In the genomic region with DNA sequence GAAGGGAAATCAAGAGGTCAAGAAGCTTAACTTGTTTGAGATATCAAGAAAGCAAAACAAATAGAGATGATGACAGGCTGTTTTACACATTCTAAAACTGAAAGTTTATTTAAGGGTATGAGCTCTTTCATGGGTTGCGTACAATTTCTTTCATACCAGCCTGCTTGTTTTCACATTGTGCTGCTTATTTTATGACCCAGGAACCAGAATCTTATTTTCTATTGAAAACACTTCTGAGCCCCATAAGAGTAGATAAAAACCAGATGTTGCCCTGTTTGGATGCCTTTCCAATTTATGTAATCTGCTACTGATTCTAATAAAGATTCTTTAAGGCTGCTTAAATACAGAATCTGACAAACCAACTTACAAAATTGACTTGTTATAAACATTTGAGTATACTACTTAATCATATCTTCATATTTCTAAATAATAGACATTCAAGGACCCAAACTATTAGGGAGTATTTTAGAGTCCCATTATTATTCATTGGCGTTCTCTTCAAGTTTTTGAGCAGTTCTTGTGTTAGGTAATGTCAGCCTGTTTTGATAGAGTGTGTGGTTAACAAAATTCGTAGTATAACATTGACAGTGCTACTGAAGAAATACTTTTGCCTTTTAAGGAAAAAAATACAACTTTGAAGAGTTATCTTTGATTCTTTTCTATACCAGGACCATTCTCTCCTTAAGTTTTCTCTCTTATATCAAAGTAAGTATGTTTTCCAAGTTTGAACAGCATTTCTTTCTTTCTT, we compare ENCODE assay signal across 9 cellular contexts.
DNase-seq lines count a peak whose midpoint lies in the region; ATAC-seq and TF ChIP-seq lines count a peak whose summit lies in the region.
"Had no signal": no experiment of that assay in that cellular context is flagged by ENCODE, and none has a peak within 500 bp of the region (broad histone marks: within the 10 kb centered on the region; RNA-seq: fewer than 3 reads in every experiment).

No MANE protein-coding gene starts in this region.

- H3K27ac ChIP-seq in Panc1 (ENCODE audit: low read length) (no peak overlapping the region), left lung (peak overlapping the region; percentile 28 to 29)
- H3K27ac ChIP-seq in CD4-positive, alpha-beta memory T cell (ENCODE audit: low read depth, low read length) = no peak overlapping the region

- no peak overlapping the region for H3K4me3 Mint-ChIP-seq in CD4-positive, alpha-beta memory T cell
- H3K4me3 Mint-ChIP-seq: B cell had no signal

- ATAC-seq in GM21619 (IDR thresholded peaks at IDR 0.05; ENCODE audit: unreplicated experiment) = peak; percentile 69
- ATAC-seq in Panc1 = no peak
- ATAC-seq in left lung = peak; percentile 81

- CTCF ChIA-PET in BJ (lab: Yijun Ruan, JAX) (interaction anchor here (0.6 kb wide), 1 partner anchor 73 kb away, joined by 3 read pairs; no protein-coding TSS in a partner anchor), Panc1 (lab: Charles Lee) (no interaction called here)
- CTCF ChIA-PET in CD4-positive, alpha-beta memory T cell (lab: Charles Lee; ENCODE audit: partially characterized antibody) = no interaction called here

- H3K4me3 ChIP-seq in BJ (ENCODE audit: low read depth, low read length) = no peak overlapping the region
- H3K4me3 ChIP-seq in Panc1 (ENCODE audit: low read depth in 2 of 2, low read length in 2 of 2) = no peak overlapping the region
- H3K4me3 ChIP-seq in left lung = no peak overlapping the region
- H3K4me3 ChIP-seq in CD4-positive, alpha-beta memory T cell (ENCODE audit: low read length in 2 of 2) = no peak overlapping the region

- peaks cover 7 to 37% of the 10 kb centered on the region in 2 donors for H3K36me3 Mint-ChIP-seq in CD4-positive, alpha-beta memory T cell

- BruUV-seq in Panc1 (replicated peaks; lab: Mats Ljungman, UMichigan) = TSS peak; percentile 37

- H3K9me3 ChIP-seq in Panc1 (ENCODE audit: control insufficient read depth, insufficient read depth, low read depth, low read length) (no peaks in the 10 kb centered on the region), left lung (no peaks in the 10 kb centered on the region)
- no peaks in the 10 kb centered on the region for H3K9me3 ChIP-seq in CD4-positive, alpha-beta memory T cell (ENCODE audit: control insufficient read depth in 1 of 2, low read length in 2 of 2)

- POLR2A ChIA-PET in BJ (lab: Charles Lee) = no interaction called here
- POLR2A ChIA-PET in Panc1 (lab: Charles Lee) = interaction anchor here (0.6 to 0.7 kb wide), 2 partner anchors 35 to 94 kb away, joined by 3 to 6 read pairs; no protein-coding TSS in a partner anchor
- POLR2A ChIA-PET in CD4-positive, alpha-beta memory T cell (lab: Charles Lee; ENCODE audit: partially characterized antibody) = no interaction called here

- H3K27ac Mint-ChIP-seq in CD4-positive, alpha-beta memory T cell = no peak overlapping the region
- H3K27ac Mint-ChIP-seq: B cell had no signal

- in situ Hi-C loops in Panc1 (cut with HindIII; ENCODE audit: low pct_unique_long_range_greater_than_20kb, low sequenced_read_pairs) = no loop called here

- H3K4me1 ChIP-seq in Panc1 (ENCODE audit: control insufficient read depth, insufficient read depth, low read length) = no peaks in the 10 kb centered on the region
- H3K4me1 ChIP-seq in left lung = peaks cover 9 to 28% of the 10 kb centered on the region in 2 donors
- no peaks in the 10 kb centered on the region for H3K4me1 ChIP-seq in CD4-positive, alpha-beta memory T cell (ENCODE audit: insufficient read depth, low read length)

- H3K27me3 Mint-ChIP-seq in CD4-positive, alpha-beta memory T cell = no peaks in the 10 kb centered on the region
- H3K27me3 Mint-ChIP-seq: B cell had no signal

- no peak for TF ChIP-seq CTCF in BJ (IDR thresholded peaks at IDR 0.05; ENCODE audit: insufficient read depth, low read depth, low read length)
- TF ChIP-seq CTCF in Panc1 (IDR thresholded peaks at IDR 0.05) = no peak
- no peak for TF ChIP-seq CTCF in left lung (IDR thresholded peaks at IDR 0.05)

- H3K9me3 Mint-ChIP-seq in CD4-positive, alpha-beta memory T cell = no peaks in the 10 kb centered on the region

- peak; percentile 61 for DNase-seq in BJ (ENCODE audit: low read depth)
- DNase-seq in Panc1 (ENCODE audit: low read depth, low spot score) = no peak
- no peak for DNase-seq in left lung
- no peak for DNase-seq in hippocampal formation (lab: John Stamatoyannopoulos, UW)
- DNase-seq in pons (ENCODE audit: low spot score) = no peak
- no peak for DNase-seq in CD4-positive, alpha-beta memory T cell
- DNase-seq in DMS153 (lab: John Stamatoyannopoulos, UW) = no peak

- H3K27me3 ChIP-seq in BJ (ENCODE audit: control insufficient read depth, insufficient read depth, low read length) (no peaks in the 10 kb centered on the region), Panc1 (ENCODE audit: control insufficient read depth, insufficient read depth, low read length) (no peaks in the 10 kb centered on the region), left lung (no peaks in the 10 kb centered on the region)
- H3K27me3 ChIP-seq in CD4-positive, alpha-beta memory T cell (ENCODE audit: insufficient read depth, low read length) = no peaks in the 10 kb centered on the region

- intact Hi-C loops in Panc1 (cut with micrococcal nuclease; ENCODE audit: unreplicated experiment) = no loop called here
- intact Hi-C loops in left lung (cut with DNase I) = no loop called here
- intact Hi-C loops in CD4-positive, alpha-beta memory T cell (cut with micrococcal nuclease) = no loop called here

- H3K36me3 ChIP-seq in BJ (ENCODE audit: control insufficient read depth, insufficient read depth, low read length) (no peaks in the 10 kb centered on the region), Panc1 (ENCODE audit: control insufficient read depth, insufficient read depth, low read length) (no peaks in the 10 kb centered on the region), left lung (no peaks in the 10 kb centered on the region)
- no peaks in the 10 kb centered on the region for H3K36me3 ChIP-seq in CD4-positive, alpha-beta memory T cell (ENCODE audit: insufficient read depth, low read length)

- peaks cover 0 to 4% (median under 1%) of the 10 kb centered on the region in 4 donors for H3K4me1 Mint-ChIP-seq in CD4-positive, alpha-beta memory T cell
- H3K4me1 Mint-ChIP-seq: B cell had no signal

Comparison
In these comparisons a context has a peak if more than half of its experiments do, and no peak if none do; other contexts are left out.
1. H3K27ac ChIP-seq: peak in left lung (2 of 2); none in Panc1 (single experiment) and CD4-positive, alpha-beta memory T cell (single experiment).